In genomic region chr10:96339956-96340904, GRCh38 we compare ENCODE assay signal across 8 cellular contexts. TPM values are rescaled to one million over a fixed set of nuclear protein-coding genes. Genes with fewer than 3 reads are reported as not detected.
DNase-seq lines count a peak whose midpoint lies in the region; ATAC-seq, FAIRE-seq and TF ChIP-seq lines count a peak whose summit lies in the region.

No MANE protein-coding gene starts in this region.

- H3K36me3 Mint-ChIP-seq in activated T-helper 1 cell treated with anti-CD3 and anti-CD28 coated beads, Interleukin-12 subunit alpha, Interleukin-12 subunit beta, Interleukin-2, Interleukin-4 antibody, amounts not matched to agents 30 ng/mL and 10 ng/mL and 1 ng/mL, durations not matched to agents 14 hours and 24 hours and 36 hours (ENCODE audit: low read depth) = no peaks in the 10 kb centered on the region

- in situ Hi-C loops in GM13976 (cut with MboI; ENCODE audit: low sequenced_read_pairs, unreplicated experiment) = no loop called here

- H3K27me3 ChIP-seq in pancreas = no peaks in the 10 kb centered on the region

- H3K4me3 ChIP-seq in Jurkat, Clone E6-1 (ENCODE audit: low read length) = no peak overlapping the region
- H3K4me3 ChIP-seq in pancreas = no peak overlapping the region

- DNase-seq in GM13976 (ENCODE audit: low spot score) (peak; percentile 61), RKO (ENCODE audit: low spot score) (peak; percentile 73), fibroblast of the conjunctiva (ENCODE audit: low read depth) (peak; percentile 49), pancreas (peak; percentile 75 to 81 (median 77))
- DNase-seq in Jurkat, Clone E6-1 (ENCODE audit: low read depth, low spot score) = peak; percentile 76
- peak; percentile 29 for DNase-seq in activated T-helper 1 cell treated with anti-CD3 and anti-CD28 coated beads, Interleukin-12 subunit alpha, Interleukin-12 subunit beta, Interleukin-2, Interleukin-4 antibody, amounts not matched to agents 30 ng/mL and 10 ng/mL and 1 ng/mL, durations not matched to agents 14 hours and 24 hours and 36 hours (ENCODE audit: low spot score)

- H3K4me1 Mint-ChIP-seq in activated T-helper 1 cell treated with anti-CD3 and anti-CD28 coated beads, Interleukin-12 subunit alpha, Interleukin-12 subunit beta, Interleukin-2, Interleukin-4 antibody, amounts not matched to agents 30 ng/mL and 10 ng/mL and 1 ng/mL, durations not matched to agents 14 hours and 24 hours and 36 hours (ENCODE audit: low read depth) = no peaks in the 10 kb centered on the region

- H3K4me3 Mint-ChIP-seq in activated T-helper 1 cell treated with anti-CD3 and anti-CD28 coated beads, Interleukin-12 subunit alpha, Interleukin-12 subunit beta, Interleukin-2, Interleukin-4 antibody, amounts not matched to agents 30 ng/mL and 10 ng/mL and 1 ng/mL, durations not matched to agents 14 hours and 24 hours and 36 hours = no peak overlapping the region

- no peaks in the 10 kb centered on the region for H3K36me3 ChIP-seq in pancreas

- H3K27ac ChIP-seq in 22Rv1 (no peak overlapping the region), pancreas (peak overlapping the region in 1 of 4 donors; percentile 25)

- ATAC-seq in pancreas (peak; percentile 93 to 96 (median 96)), GM21423 (IDR thresholded peaks at IDR 0.05; ENCODE audit: unreplicated experiment) (no peak)

- peaks cover 6% of the 10 kb centered on the region for H3K27me3 Mint-ChIP-seq in activated T-helper 1 cell treated with anti-CD3 and anti-CD28 coated beads, Interleukin-12 subunit alpha, Interleukin-12 subunit beta, Interleukin-2, Interleukin-4 antibody, amounts not matched to agents 30 ng/mL and 10 ng/mL and 1 ng/mL, durations not matched to agents 14 hours and 24 hours and 36 hours (ENCODE audit: insufficient read depth)

- WGBS in pancreas, 2 donors = 12 to 17% methylated on average over 7 of the region's 7 CpGs

- TF ChIP-seq CTCF in 22Rv1 (IDR thresholded peaks at IDR 0.05) = peak; percentile 92
- TF ChIP-seq CTCF in GM13976 (IDR thresholded peaks at IDR 0.05; ENCODE audit: borderline replicate concordance, control extremely low read depth, extremely low read depth, insufficient read depth, missing control alignments) = peak; percentile 88
- TF ChIP-seq CTCF in pancreas (IDR thresholded peaks at IDR 0.05) = peak; percentile 25 to 74 (median 57)

- intact Hi-C loops in activated T-helper 1 cell treated with anti-CD3 and anti-CD28 coated beads, Interleukin-12 subunit alpha, Interleukin-12 subunit beta, Interleukin-2, Interleukin-4 antibody, amounts not matched to agents 30 ng/mL and 10 ng/mL and 1 ng/mL, durations not matched to agents 14 hours and 24 hours and 36 hours (cut with micrococcal nuclease) = loop anchor here (1.0 kb wide), 2 partner anchors 111 to 323 kb away; no protein-coding TSS in a partner anchor
- intact Hi-C loops in pancreas (cut with DNase I) = no loop called here

- no peaks in the 10 kb centered on the region for H3K9me3 Mint-ChIP-seq in activated T-helper 1 cell treated with anti-CD3 and anti-CD28 coated beads, Interleukin-12 subunit alpha, Interleukin-12 subunit beta, Interleukin-2, Interleukin-4 antibody, amounts not matched to agents 30 ng/mL and 10 ng/mL and 1 ng/mL, durations not matched to agents 14 hours and 24 hours and 36 hours

- peaks cover 0 to 7% (median 0%) of the 10 kb centered on the region in 3 donors for H3K4me1 ChIP-seq in pancreas

- no peak overlapping the region for H3K27ac Mint-ChIP-seq in activated T-helper 1 cell treated with anti-CD3 and anti-CD28 coated beads, Interleukin-12 subunit alpha, Interleukin-12 subunit beta, Interleukin-2, Interleukin-4 antibody, amounts not matched to agents 30 ng/mL and 10 ng/mL and 1 ng/mL, durations not matched to agents 14 hours and 24 hours and 36 hours

- no peaks in the 10 kb centered on the region for H3K9me3 ChIP-seq in pancreas

- peak; percentile 54 for FAIRE-seq in pancreas (lab: Jason Lieb, UNC)

RNA-seq across cellular contexts. Expression of gene OPALIN, which starts 18.6 kb away (rescaled TPM):
- not detected for polyA plus RNA-seq in Jurkat, Clone E6-1 (2012; ENCODE audit: insufficient read depth, insufficient read length)
- total RNA-seq in activated T-helper 1 cell treated with anti-CD3 and anti-CD28 coated beads, Interleukin-12 subunit alpha, Interleukin-12 subunit beta, Interleukin-2, Interleukin-4 antibody, amounts not matched to agents 30 ng/mL and 10 ng/mL and 1 ng/mL, durations not matched to agents 14 hours and 24 hours and 36 hours = not detected in 2 replicates
- total RNA-seq in pancreas = not detected
- polyA plus RNA-seq in pancreas = not detected

RNA-seq across cellular contexts. Expression of gene DNTT, which starts 36.0 kb away (rescaled TPM):
- polyA plus RNA-seq in Jurkat, Clone E6-1 (2012; ENCODE audit: insufficient read depth, insufficient read length) = 0.44 TPM
- not detected in 2 replicates for total RNA-seq in activated T-helper 1 cell treated with anti-CD3 and anti-CD28 coated beads, Interleukin-12 subunit alpha, Interleukin-12 subunit beta, Interleukin-2, Interleukin-4 antibody, amounts not matched to agents 30 ng/mL and 10 ng/mL and 1 ng/mL, durations not matched to agents 14 hours and 24 hours and 36 hours
- total RNA-seq in pancreas = not detected
- polyA plus RNA-seq in pancreas = under 1 TPM in 1 of 2 donors, not detected in 1; 0.12 TPM
